9 cellular contexts compared by ENCODE assay signal in the genomic region with DNA sequence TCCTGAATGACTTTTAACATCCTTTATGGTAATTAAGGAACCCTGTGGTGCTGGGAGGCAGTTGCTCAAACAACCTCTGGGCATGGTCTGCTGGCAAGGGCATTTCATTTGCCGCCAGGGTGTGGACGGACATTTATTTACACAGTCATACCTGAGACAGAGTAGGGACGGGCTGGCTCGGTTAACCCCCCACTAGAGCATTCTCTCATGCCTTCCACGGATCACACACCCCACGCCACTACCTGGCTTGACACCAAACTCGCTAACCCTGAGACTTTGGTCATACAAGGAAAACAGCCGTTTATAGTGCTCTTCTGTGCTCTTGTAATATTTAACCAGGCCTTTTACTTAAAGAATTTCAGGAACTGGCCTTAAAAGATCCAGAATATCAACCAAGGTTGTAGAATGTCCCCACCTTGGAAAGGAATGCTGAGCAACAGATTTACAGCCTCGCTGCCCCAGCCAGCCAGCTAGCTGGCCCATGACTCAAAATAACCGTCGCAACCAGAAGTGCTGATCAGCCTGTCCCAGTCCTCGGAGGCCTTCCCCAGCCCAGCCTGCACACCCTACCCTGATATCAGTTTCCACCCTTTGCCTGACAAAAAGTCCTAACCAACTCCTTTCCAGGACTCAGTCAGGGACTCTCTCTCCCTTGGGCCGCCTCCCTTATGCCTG. TPM values are rescaled to one million over a fixed set of nuclear protein-coding genes. Genes with fewer than 3 reads are reported as not detected.
DNase-seq lines count a peak whose midpoint lies in the region; ATAC-seq and TF ChIP-seq lines count a peak whose summit lies in the region.
"Had no signal": no experiment of that assay in that cellular context is flagged by ENCODE, and none has a peak within 500 bp of the region (broad histone marks: within the 10 kb centered on the region; RNA-seq: fewer than 3 reads in every experiment).

No MANE protein-coding gene starts in this region.

- H3K4me3 ChIP-seq in mesenchymal stem cell (ENCODE audit: insufficient read depth in 1 of 2, low read depth in 1 of 2, low read length in 2 of 2): no peak overlapping the region

- peak overlapping the region; percentile 80 for H2BK5ac ChIP-seq in mesenchymal stem cell (ENCODE audit: low read depth, low read length, poor library complexity, severe bottlenecking)

- no peak overlapping the region for H2BK12ac ChIP-seq in mesenchymal stem cell (ENCODE audit: low read length in 2 of 2)

- DNase-seq in HPDE6-E6E7 (ENCODE audit: extremely low spot score) (peak; percentile 76), amniotic epithelial cell (ENCODE audit: low read depth) (peak; percentile 33), mesenchymal stem cell (peak; percentile 32), UCSD-AML1 (lab: John Stamatoyannopoulos, UW; ENCODE audit: unreplicated experiment) (no peak), occipital lobe (lab: John Stamatoyannopoulos, UW) (no peak)
- DNase-seq: activated naive CD4-positive, alpha-beta T cell treated with anti-CD3 and anti-CD28 coated beads, Interleukin-2, amount 10 ng/mL, durations not matched to agents 7 days and 5 days had no signal

- H2BK120ac ChIP-seq in mesenchymal stem cell (ENCODE audit: low read depth, low read length): no peak overlapping the region

- H4K8ac ChIP-seq in mesenchymal stem cell (ENCODE audit: low read length): no peak overlapping the region

- H3K4me2 ChIP-seq in mesenchymal stem cell (ENCODE audit: low read length, poor library complexity, severe bottlenecking): peak overlapping the region; percentile 34

- peak overlapping the region; percentile 81 for H2BK15ac ChIP-seq in mesenchymal stem cell (ENCODE audit: low read depth, poor library complexity, severe bottlenecking)

- H3K27me3 ChIP-seq in mesenchymal stem cell (ENCODE audit: control insufficient read depth in 1 of 2, insufficient read depth in 1 of 2, low read length in 2 of 2): no peaks in the 10 kb centered on the region

- H3K36me3 ChIP-seq in mesenchymal stem cell (ENCODE audit: control insufficient read depth in 1 of 2, insufficient read depth in 2 of 2, low read depth in 1 of 2, low read length in 2 of 2): no peaks in the 10 kb centered on the region

- no peaks in the 10 kb centered on the region for H3K9me3 ChIP-seq in mesenchymal stem cell (ENCODE audit: control insufficient read depth, low read length)

- H3K18ac ChIP-seq in mesenchymal stem cell (ENCODE audit: low read depth in 1 of 2, low read length in 2 of 2): no peak overlapping the region

- no peak for TF ChIP-seq CTCF in 22Rv1 (IDR thresholded peaks at IDR 0.05)

- no peak overlapping the region for H3K4ac ChIP-seq in mesenchymal stem cell (ENCODE audit: low read depth in 1 of 2, low read length in 2 of 2)

- no peak overlapping the region for H3K23ac ChIP-seq in mesenchymal stem cell (ENCODE audit: low read length in 2 of 2)

- H2AFZ ChIP-seq in mesenchymal stem cell (ENCODE audit: low read depth, low read length): peak overlapping the region; percentile 19

- peaks cover 17% of the 10 kb centered on the region for H3K4me1 ChIP-seq in mesenchymal stem cell (ENCODE audit: control insufficient read depth, insufficient read depth, low read depth, low read length)

- ATAC-seq in GM18858 (IDR thresholded peaks at IDR 0.05; ENCODE audit: unreplicated experiment): no peak
- ATAC-seq in GM19395 (IDR thresholded peaks at IDR 0.05; ENCODE audit: unreplicated experiment): no peak

- H3K14ac ChIP-seq in mesenchymal stem cell (ENCODE audit: low read length in 2 of 2): no peak overlapping the region

- 59% methylated on average over 13 of the region's 13 CpGs for WGBS in mesenchymal stem cell

- H3K79me1 ChIP-seq in mesenchymal stem cell (replicated peaks; ENCODE audit: low read length, poor library complexity, severe bottlenecking): no peaks in the 10 kb centered on the region

- H2AK5ac ChIP-seq in mesenchymal stem cell (ENCODE audit: low read length, severe bottlenecking): peak overlapping the region; percentile 97

- no peak overlapping the region for H4K91ac ChIP-seq in mesenchymal stem cell (ENCODE audit: low read length)

- H3K27ac ChIP-seq in 22Rv1 (peak overlapping the region; percentile 83), mesenchymal stem cell (ENCODE audit: low read length, poor library complexity, severe bottlenecking) (peak overlapping the region; percentile 98)

- peak overlapping the region; percentile 29 for H3K9ac ChIP-seq in mesenchymal stem cell (ENCODE audit: low read length)

RNA-seq across cellular contexts. Expression of a gene that starts 6.5 kb away (rescaled TPM):
- 72.9 TPM for polyA plus RNA-seq in mesenchymal stem cell (2013, experiment 1 of 2)
- polyA plus RNA-seq in mesenchymal stem cell (2013, experiment 2 of 2): 72.1 TPM
- 31.4 TPM for total RNA-seq in occipital lobe

RNA-seq across cellular contexts. Expression of a gene that starts 53.0 kb away (rescaled TPM):
- 15.6 TPM for polyA plus RNA-seq in mesenchymal stem cell (2013, experiment 1 of 2)
- polyA plus RNA-seq in mesenchymal stem cell (2013, experiment 2 of 2): 15.9 TPM
- 24.0 TPM for total RNA-seq in occipital lobe

RNA-seq across cellular contexts. Expression of a gene that starts 53.1 kb away (rescaled TPM):
- 1.0 TPM for polyA plus RNA-seq in mesenchymal stem cell (2013, experiment 1 of 2)
- 0.82 TPM for polyA plus RNA-seq in mesenchymal stem cell (2013, experiment 2 of 2)
- total RNA-seq in occipital lobe: 3.9 TPM

Comparison
In these comparisons a context has a peak if more than half of its experiments do, and no peak if none do; other contexts are left out.
1. DNase-seq: peak in HPDE6-E6E7 (single experiment), amniotic epithelial cell (single experiment) and mesenchymal stem cell (single experiment); none in UCSD-AML1 (single experiment) and occipital lobe (single experiment).